ENCODE assay signal across 8 cellular contexts in the genomic region with DNA sequence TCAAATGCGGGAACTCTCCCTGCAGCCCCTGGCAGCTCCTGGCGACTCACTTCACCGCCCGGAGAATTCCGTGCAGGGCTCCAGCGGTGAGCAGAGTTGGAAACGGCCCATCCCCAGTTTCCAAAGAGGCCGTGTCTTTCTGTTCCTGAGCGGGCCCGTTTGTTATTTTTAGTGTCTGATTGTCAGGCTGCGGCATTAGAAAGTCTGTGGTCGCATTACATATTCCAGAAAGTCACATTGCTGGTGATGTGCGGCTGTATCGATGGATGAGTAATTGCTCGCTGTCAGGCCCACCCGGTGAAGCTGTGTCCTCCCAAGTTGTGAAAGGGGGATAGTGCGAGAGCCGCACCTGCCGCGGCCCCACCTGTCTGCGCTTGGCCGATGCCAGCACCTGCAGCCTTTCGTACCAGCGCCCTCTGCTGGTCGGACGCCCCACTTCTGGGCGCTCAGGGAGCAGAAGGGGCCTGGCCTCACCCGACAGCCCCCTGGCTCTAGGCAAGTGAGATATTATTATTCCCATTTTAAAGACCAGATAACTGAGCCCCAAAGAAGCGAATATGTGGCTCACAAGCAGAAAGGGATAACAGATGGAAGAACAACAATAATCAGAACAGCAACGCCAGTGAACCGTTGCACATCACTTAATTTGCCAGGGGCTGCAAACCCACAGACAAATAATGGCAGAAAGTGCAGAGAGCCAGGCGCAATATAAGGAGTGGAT.
DNase-seq lines count a peak whose midpoint lies in the region; ATAC-seq lines count a peak whose summit lies in the region.

No MANE protein-coding gene starts in this region.

- H3K9me3 ChIP-seq in effector memory CD4-positive, alpha-beta T cell (ENCODE audit: control insufficient read depth, low read length) = no peaks in the 10 kb centered on the region

- peak; percentile 73 for DNase-seq in GM03348 (ENCODE audit: low spot score)
- DNase-seq in NCI-H2227 (lab: John Stamatoyannopoulos, UW; ENCODE audit: unreplicated experiment) = peak; percentile 56
- DNase-seq in activated CD8-positive, alpha-beta memory T cell treated with anti-CD3 and anti-CD28 coated beads for 1 hour (ENCODE audit: extremely low read depth in 1 of 2, low read depth in 1 of 2) = peak; percentile 60 to 79
- DNase-seq in effector memory CD4-positive, alpha-beta T cell = peak; percentile 44 to 60 (median 52)
- DNase-seq in midbrain (lab: John Stamatoyannopoulos, UW) = peak; percentile 40
- peak; percentile 90 for DNase-seq in stimulated activated CD8-positive, alpha-beta memory T cell treated with anti-CD3 and anti-CD28 coated beads, Interleukin-4, amount 100 ng/mL, for 48 hours

- no peaks in the 10 kb centered on the region for H3K27me3 ChIP-seq in effector memory CD4-positive, alpha-beta T cell (replicated peaks; ENCODE audit: control insufficient read depth, insufficient read depth, low read length, poor library complexity, severe bottlenecking)

- H3K27ac ChIP-seq in effector memory CD4-positive, alpha-beta T cell (ENCODE audit: insufficient read depth, low read length, poor library complexity, severe bottlenecking) = no peak overlapping the region

- ATAC-seq in HG02763 (IDR thresholded peaks at IDR 0.05; ENCODE audit: unreplicated experiment) (peak; percentile 44), HG03378 (IDR thresholded peaks at IDR 0.05; ENCODE audit: unreplicated experiment) (no peak)

- H3K36me3 ChIP-seq in effector memory CD4-positive, alpha-beta T cell (ENCODE audit: control insufficient read depth, insufficient read depth, low read length) = no peaks in the 10 kb centered on the region

- no peak overlapping the region for H3K4me3 ChIP-seq in effector memory CD4-positive, alpha-beta T cell (ENCODE audit: insufficient read depth, low read depth, low read length, poor library complexity, severe bottlenecking)

- peaks cover 7% of the 10 kb centered on the region for H3K4me1 ChIP-seq in effector memory CD4-positive, alpha-beta T cell (ENCODE audit: control insufficient read depth, insufficient read depth, low read length, poor library complexity, severe bottlenecking)

Comparison
In these comparisons a context has a peak if more than half of its experiments do, and no peak if none do; other contexts are left out.
1. DNase-seq: peak in every context shown above with its lines; median percentile 90 in stimulated activated CD8-positive, alpha-beta memory T cell treated with anti-CD3 and anti-CD28 coated beads, Interleukin-4, amount 100 ng/mL, for 48 hours; 73 in GM03348; 70 in activated CD8-positive, alpha-beta memory T cell treated with anti-CD3 and anti-CD28 coated beads for 1 hour; 56 in NCI-H2227; 52 in effector memory CD4-positive, alpha-beta T cell; 40 in midbrain.